ENCODE assay signal across 23 cellular contexts in genomic region chr2:127552336-127552735, GRCh38. TPM values are rescaled to one million over a fixed set of nuclear protein-coding genes. Genes with fewer than 3 reads are reported as not detected.
"Had no signal": no experiment of that assay in that cellular context is flagged by ENCODE, and none has a peak within 500 bp of the region (broad histone marks: within the 10 kb centered on the region; RNA-seq: fewer than 3 reads in every experiment).

No MANE protein-coding gene starts in this region.

- H3K9me3 ChIP-seq: SK-N-SH had no signal

- H3K36me3 ChIP-seq: MG63 had no signal

- H3K27ac ChIP-seq: RWPE1 had no signal

- H3K27me3 ChIP-seq: MG63 had no signal

- DNase-seq: IMR-90, Karpas-422, KG1, MG63, NCI-H1092, NCI-H1105 treated with DMSO at 0.1 percent for 48 hours, NCI-H1417 treated with DMSO at 0.1 percent for 48 hours, NCI-H146, NCI-H1694 treated with DMSO at 0.1 percent for 48 hours, NCI-H1930, NCI-H2081, NCI-H2107, NCI-H226, NCI-H446, NCI-H510A, NCI-H524 treated with DMSO at 0.1 percent for 48 hours, NCI-H69, NCI-H774, SHP77, SK-N-SH had no signal

- H3K4me3 ChIP-seq: MG63 had no signal

RNA-seq across cellular contexts. Expression of gene MYO7B, which starts 16.9 kb away (rescaled TPM):
- total RNA-seq: HepG2, SK-MEL-5 had no signal
